Comparison of ENCODE assay signal across 13 cellular contexts in genomic region chr17:13569740-13570137, GRCh38. TPM values are rescaled to one million over a fixed set of nuclear protein-coding genes. Genes with fewer than 3 reads are reported as not detected.
"Had no signal": no experiment of that assay in that cellular context is flagged by ENCODE, and none has a peak within 500 bp of the region (broad histone marks: within the 10 kb centered on the region; RNA-seq: fewer than 3 reads in every experiment).

No MANE protein-coding gene starts in this region.

- H3K27ac ChIP-seq: VCaP had no signal

- H3K4me1 Mint-ChIP-seq: stimulated activated naive B cell treated with anti-CD40 and anti-IgM and Interleukin-4, amounts not matched to agents 10 μg/mL and 1 μg/mL and 100 μg/mL, for 72 hours had no signal

- H3K9me3 ChIP-seq: mucosa of descending colon had no signal

- H3K4me3 Mint-ChIP-seq: activated naive CD4-positive, alpha-beta T cell treated with anti-CD3 and anti-CD28 coated beads, Interleukin-2, amount 50 U/mL, for 24 hours; naive thymus-derived CD4-positive, alpha-beta T cell; stimulated activated naive B cell treated with anti-CD40 and anti-IgM and Interleukin-4, amounts not matched to agents 10 μg/mL and 1 μg/mL and 100 μg/mL, for 72 hours had no signal

- H3K27ac Mint-ChIP-seq: activated naive CD4-positive, alpha-beta T cell treated with anti-CD3 and anti-CD28 coated beads, Interleukin-2, amount 50 U/mL, for 24 hours; naive thymus-derived CD4-positive, alpha-beta T cell; stimulated activated naive B cell treated with anti-CD40 and anti-IgM and Interleukin-4, amounts not matched to agents 10 μg/mL and 1 μg/mL and 100 μg/mL, for 72 hours had no signal

- ATAC-seq: left lobe of liver; mucosa of descending colon; naive thymus-derived CD4-positive, alpha-beta T cell; stimulated activated naive B cell treated with anti-CD40 and anti-IgM and Interleukin-4, amounts not matched to agents 10 μg/mL and 1 μg/mL and 100 μg/mL, for 72 hours had no signal

- H3K4me3 ChIP-seq: dorsolateral prefrontal cortex, mucosa of descending colon had no signal

- H3K9me3 Mint-ChIP-seq: activated naive CD4-positive, alpha-beta T cell treated with anti-CD3 and anti-CD28 coated beads, Interleukin-2, amount 50 U/mL, for 24 hours had no signal

- H3K36me3 Mint-ChIP-seq: activated naive CD4-positive, alpha-beta T cell treated with anti-CD3 and anti-CD28 coated beads, Interleukin-2, amount 50 U/mL, for 24 hours; stimulated activated naive B cell treated with anti-CD40 and anti-IgM and Interleukin-4, amounts not matched to agents 10 μg/mL and 1 μg/mL and 100 μg/mL, for 72 hours had no signal

- DNase-seq: activated CD4-positive, alpha-beta T cell treated with anti-CD3 and anti-CD28 coated beads, Interleukin-2, amount 50 U/mL, for 4 hours; activated gamma-delta T cell; dorsolateral prefrontal cortex; kidney; mammary epithelial cell; mucosa of descending colon; naive thymus-derived CD4-positive, alpha-beta T cell; stimulated activated naive B cell treated with anti-CD40 and anti-IgM and Interleukin-4, amounts not matched to agents 10 μg/mL and 1 μg/mL and 100 μg/mL, for 72 hours; T-helper 2 cell had no signal

RNA-seq across cellular contexts. Expression of gene HS3ST3A1, which starts 32.0 kb away (rescaled TPM):
- total RNA-seq: ureter had no signal
